Comparison of ENCODE assay signal across 8 cellular contexts in the genomic region with DNA sequence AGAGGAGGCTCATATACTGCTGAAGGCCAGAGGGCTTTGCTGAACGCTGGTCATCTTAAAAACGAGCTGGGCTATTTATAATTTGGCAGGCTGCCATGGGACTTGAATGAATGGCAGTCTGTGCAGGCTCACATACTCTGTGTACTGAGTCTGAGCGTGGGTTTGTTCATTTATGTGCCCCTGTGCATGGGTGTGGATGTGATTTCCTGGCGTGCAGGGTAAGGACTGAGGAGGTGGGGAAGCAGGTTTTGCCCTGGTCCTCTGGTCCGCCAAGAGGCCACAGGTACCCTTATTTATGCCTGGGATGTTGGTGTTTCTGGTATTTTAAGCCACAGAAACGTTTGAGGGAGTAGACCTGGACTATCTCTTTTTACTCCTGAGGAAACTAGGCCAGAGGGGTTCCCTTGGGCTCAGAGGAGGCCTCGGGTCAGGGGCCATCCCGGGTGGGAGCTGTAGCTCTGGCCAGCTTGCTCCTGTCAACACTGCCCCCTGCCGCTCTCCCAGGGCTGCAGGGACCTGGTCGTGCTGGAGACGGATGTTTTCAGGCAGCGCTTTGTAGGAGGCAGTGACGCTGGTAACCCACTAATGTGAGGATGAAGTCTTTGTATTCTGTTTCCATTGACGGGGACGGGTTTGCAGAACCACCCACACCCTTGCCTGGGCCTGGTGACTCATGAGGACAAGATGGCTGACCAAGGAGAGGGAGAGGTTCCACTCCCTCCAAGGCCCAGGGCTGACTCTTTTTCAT.
DNase-seq lines count a peak whose midpoint lies in the region; ATAC-seq and TF ChIP-seq lines count a peak whose summit lies in the region.

No MANE protein-coding gene starts in this region.

- TF ChIP-seq CTCF in RWPE1 (conservative IDR thresholded peaks at IDR 0.05; ENCODE audit: low read depth) (no peak), foreskin fibroblast (IDR thresholded peaks at IDR 0.05; ENCODE audit: low read depth, low read length) (no peak), omental fat pad (IDR thresholded peaks at IDR 0.05) (no peak), vagina (IDR thresholded peaks at IDR 0.05) (no peak)

- H3K4me3 ChIP-seq in foreskin fibroblast (ENCODE audit: low read depth in 1 of 2, low read length in 2 of 2), result no peak overlapping the region
- H3K4me3 ChIP-seq in vagina, result no peak overlapping the region

- peak overlapping the region; percentile 80 for H3K27ac ChIP-seq in RWPE1
- no peak overlapping the region for H3K27ac ChIP-seq in vagina

- POLR2A ChIA-PET in RWPE1 (lab: Yijun Ruan, JAX; ENCODE audit: low non-redundant PET), result no interaction called here

- intact Hi-C loops in vagina (cut with DNase I), result no loop called here

- CTCF ChIA-PET in RWPE1 (lab: Yijun Ruan, JAX), result interaction anchor here (0.6 to 1.3 kb wide), 2 partner anchors 16 to 198 kb away, joined by 3 to 5 read pairs; no protein-coding TSS in a partner anchor

- DNase-seq in ELF-1 (ENCODE audit: low read depth, low spot score) (peak; percentile 94), RWPE1 (ENCODE audit: low spot score) (peak; percentile 85), foreskin fibroblast (peak; percentile 50 to 77), omental fat pad (ENCODE audit: low spot score) (no peak), superior temporal gyrus (ENCODE audit: extremely low spot score) (peak; percentile 90), vagina (ENCODE audit: extremely low spot score in 2 of 2) (no peak)
- peak; percentile 83 for DNase-seq in activated naive CD4-positive, alpha-beta T cell treated with Interleukin-2 at 50 U/mL for 16 hours

- ATAC-seq in HG03196 (IDR thresholded peaks at IDR 0.05; ENCODE audit: unreplicated experiment) (peak; percentile 48), omental fat pad (ENCODE audit: low FRiP score) (peak; percentile 63)

- H3K4me1 ChIP-seq in vagina, result peaks cover 31% of the 10 kb centered on the region

- H3K36me3 ChIP-seq in vagina, result no peaks in the 10 kb centered on the region

- H3K27me3 ChIP-seq in vagina, result no peaks in the 10 kb centered on the region

- H3K9me3 ChIP-seq in vagina, result no peaks in the 10 kb centered on the region

- no peak for TF ChIP-seq POLR2A in vagina (IDR thresholded peaks at IDR 0.05)

Comparison
In these comparisons a context has a peak if more than half of its experiments do, and no peak if none do; other contexts are left out.
1. DNase-seq: peak in ELF-1 (single experiment), RWPE1 (single experiment), activated naive CD4-positive, alpha-beta T cell treated with Interleukin-2 at 50 U/mL for 16 hours (single experiment), foreskin fibroblast (2 of 2) and superior temporal gyrus (single experiment); none in omental fat pad (single experiment) and vagina (0 of 2).